ENCODE assay signal across 19 cellular contexts in genomic region chr11:84626256-84626655, GRCh38.
"Had no signal": no experiment of that assay in that cellular context is flagged by ENCODE, and none has a peak within 500 bp of the region (broad histone marks: within the 10 kb centered on the region; RNA-seq: fewer than 3 reads in every experiment).

No MANE protein-coding gene starts in this region.

- H3K4me3 ChIP-seq: ovary, psoas muscle, suprapubic skin, tibial nerve, vagina had no signal

- DNase-seq: activated CD4-positive, alpha-beta T cell treated with anti-CD3 and anti-CD28 coated beads, Interleukin-2, amount 10 ng/mL, durations not matched to agents 24 days and 14 days; activated CD8-positive, alpha-beta memory T cell treated with anti-CD3 and anti-CD28 coated beads, Interleukin-2, amount 10 ng/mL, durations not matched to agents 7 days and 5 days; activated CD8-positive, alpha-beta T cell treated with anti-CD3 and anti-CD28 coated beads for 36 hours; activated gamma-delta T cell; activated naive CD4-positive, alpha-beta T cell treated with anti-CD3 and anti-CD28 coated beads, Interleukin-2, amount 50 U/mL, for 16 hours; activated naive CD8-positive, alpha-beta T cell treated with anti-CD3 and anti-CD28 coated beads, Interleukin-2, amount 50 U/mL, for 24 hours; activated T-cell treated with anti-CD3 and anti-CD28 coated beads for 4 hours; effector CD4-positive, alpha-beta T cell; erythroblast; hippocampal formation; left colon; ovary; psoas muscle; right cardiac atrium; stimulated activated CD4-positive, alpha-beta T cell treated with anti-CD3 and anti-CD28 coated beads, Interleukin-1b, Interleukin-23, amount 100 ng/mL, for 48 hours; stimulated activated naive CD8-positive, alpha-beta T cell treated with anti-CD3 and anti-CD28 coated beads, Interleukin-15, amount 100 ng/mL, for 72 hours had no signal
